8 cellular contexts compared by ENCODE assay signal in genomic region chr5:163437011-163437308, GRCh38. TPM values are rescaled to one million over a fixed set of nuclear protein-coding genes. Genes with fewer than 3 reads are reported as not detected.
DNase-seq lines count a peak whose midpoint lies in the region; ATAC-seq and TF ChIP-seq lines count a peak whose summit lies in the region.

No MANE protein-coding gene starts in this region.

- CTCF ChIA-PET in naive thymus-derived CD4-positive, alpha-beta T cell (lab: Charles Lee): interaction anchor here (0.7 kb wide), 1 partner anchor 23 kb away, joined by 3 read pairs; the partner anchor contains the start of genes HMMR and NUDCD2

- peaks cover 6% of the 10 kb centered on the region for H3K36me3 Mint-ChIP-seq in chondrocyte (ENCODE audit: low read depth)
- H3K36me3 Mint-ChIP-seq in naive thymus-derived CD4-positive, alpha-beta T cell: peaks cover 0 to 19% (median 1%) of the 10 kb centered on the region in 5 donors

- intact Hi-C loops in naive thymus-derived CD4-positive, alpha-beta T cell (cut with micrococcal nuclease): loop anchor here (1.0 kb wide), 3 partner anchors 23 to 68 kb away; partner anchors contain the start of genes HMMR (in 2 of the 2), MAT2B (in 2 of the 2) and NUDCD2 (in 2 of the 2)

- POLR2A ChIA-PET in naive thymus-derived CD4-positive, alpha-beta T cell (lab: Charles Lee): interaction anchor here (0.6 to 6.2 kb wide), 8 partner anchors 12 to 71 kb away, joined by 3 to 108 read pairs (median 6); partner anchors contain the start of genes HMMR, MAT2B and NUDCD2

- no peaks in the 10 kb centered on the region for H4K20me1 ChIP-seq in Karpas-422 (ENCODE audit: insufficient read depth, low read depth, low read length)

- peak overlapping the region; percentile 94 for H3K27ac Mint-ChIP-seq in chondrocyte (ENCODE audit: unreplicated experiment)
- H3K27ac Mint-ChIP-seq in naive thymus-derived CD4-positive, alpha-beta T cell: peak overlapping the region; percentile 79 to 99 (median 93)

- peaks cover 19% of the 10 kb centered on the region; the same call in 1 of the 2 replicates for H3K36me3 ChIP-seq in Karpas-422 (ENCODE audit: insufficient read depth, low read length)
- H3K36me3 ChIP-seq in naive thymus-derived CD4-positive, alpha-beta T cell (ENCODE audit: control insufficient read depth in 2 of 3, insufficient read depth in 3 of 3, low read length in 3 of 3): peaks cover 0 to 8% (median 0%) of the 10 kb centered on the region in 3 experiments

- H3K79me2 ChIP-seq in Karpas-422 (ENCODE audit: low read length): peaks cover 37% of the 10 kb centered on the region

- H3K9me2 ChIP-seq in Karpas-422 (replicated peaks; ENCODE audit: insufficient read depth, low read length): no peaks in the 10 kb centered on the region

- peak overlapping the region; percentile 96 for H2AFZ ChIP-seq in Karpas-422 (ENCODE audit: low read length)

- no peak for DNase-seq in AG09309 (ENCODE audit: low read depth)
- DNase-seq in Karpas-422: no peak
- DNase-seq in chondrocyte (ENCODE audit: low spot score): no peak
- no peak for DNase-seq in naive thymus-derived CD4-positive, alpha-beta T cell
- DNase-seq in NCI-H1694 (lab: John Stamatoyannopoulos, UW): no peak

- peaks cover 8% of the 10 kb centered on the region for H3K27me3 Mint-ChIP-seq in chondrocyte (ENCODE audit: low read depth)
- H3K27me3 Mint-ChIP-seq in naive thymus-derived CD4-positive, alpha-beta T cell: peaks cover 0 to 18% (median 4%) of the 10 kb centered on the region in 5 donors

- no peaks in the 10 kb centered on the region for H3K9me3 ChIP-seq in Karpas-422 (ENCODE audit: low read length)
- H3K9me3 ChIP-seq in naive thymus-derived CD4-positive, alpha-beta T cell (ENCODE audit: control insufficient read depth in 2 of 3, low read length in 3 of 3): no peaks in the 10 kb centered on the region

- peak overlapping the region; percentile 89 for H3K4me3 Mint-ChIP-seq in chondrocyte (ENCODE audit: unreplicated experiment)
- H3K4me3 Mint-ChIP-seq in naive thymus-derived CD4-positive, alpha-beta T cell: peak overlapping the region; percentile 86 to 97 (median 95)

- TF ChIP-seq CTCF in AG09309 (IDR thresholded peaks at IDR 0.05; ENCODE audit: control insufficient read depth, insufficient read depth, low read depth, low read length, missing control alignments): no peak
- no peak for TF ChIP-seq CTCF in chondrocyte (IDR thresholded peaks at IDR 0.05)

- H3K4me3 ChIP-seq in AG09309 (ENCODE audit: control insufficient read depth, low read depth, low read length) (peak overlapping the region; percentile 90), Karpas-422 (ENCODE audit: low read length) (peak overlapping the region; percentile 96)
- peak overlapping the region; percentile 84 for H3K4me3 ChIP-seq in naive thymus-derived CD4-positive, alpha-beta T cell (ENCODE audit: low read length)

- H3K27ac ChIP-seq in Karpas-422 (ENCODE audit: low read length): peak overlapping the region; percentile 22; the same call in 1 of the 2 replicates
- H3K27ac ChIP-seq in naive thymus-derived CD4-positive, alpha-beta T cell (ENCODE audit: low read depth, low read length): peak overlapping the region; percentile 96

- peak overlapping the region; percentile 82 for H3K4me2 ChIP-seq in Karpas-422 (ENCODE audit: low read depth, low read length, poor library complexity, severe bottlenecking)

- H3K9me3 Mint-ChIP-seq in chondrocyte (ENCODE audit: low read depth): no peaks in the 10 kb centered on the region
- H3K9me3 Mint-ChIP-seq in naive thymus-derived CD4-positive, alpha-beta T cell: no peaks in the 10 kb centered on the region

- H3K27me3 ChIP-seq in Karpas-422 (ENCODE audit: low read length): no peaks in the 10 kb centered on the region
- H3K27me3 ChIP-seq in naive thymus-derived CD4-positive, alpha-beta T cell (ENCODE audit: control insufficient read depth in 2 of 2, insufficient read depth in 2 of 2, low read length in 2 of 2): peaks cover 0 to 5% of the 10 kb centered on the region in 2 donors

- ATAC-seq in naive thymus-derived CD4-positive, alpha-beta T cell: no peak
- ATAC-seq in HG02588 (IDR thresholded peaks at IDR 0.05; ENCODE audit: unreplicated experiment): no peak
- ATAC-seq in HG03045 (IDR thresholded peaks at IDR 0.05; ENCODE audit: unreplicated experiment): no peak
- ATAC-seq in GM18867 (IDR thresholded peaks at IDR 0.05; ENCODE audit: unreplicated experiment): no peak

- H3K4me1 Mint-ChIP-seq in chondrocyte (ENCODE audit: low read depth): peaks cover 43% of the 10 kb centered on the region
- H3K4me1 Mint-ChIP-seq in naive thymus-derived CD4-positive, alpha-beta T cell: peaks cover 20 to 51% (median 47%) of the 10 kb centered on the region in 7 donors

- H3K4me1 ChIP-seq in Karpas-422 (ENCODE audit: low read length): peaks cover 26% of the 10 kb centered on the region
- H3K4me1 ChIP-seq in naive thymus-derived CD4-positive, alpha-beta T cell (ENCODE audit: control insufficient read depth in 2 of 2, insufficient read depth in 2 of 2, low read length in 2 of 2): peaks cover 24 to 28% of the 10 kb centered on the region in 2 donors

- H3K9ac ChIP-seq in Karpas-422 (ENCODE audit: low read length): peak overlapping the region; percentile 70

RNA-seq across cellular contexts. Expression of gene CCNG1, which starts 0.4 kb away (rescaled TPM):
- 109 and 270 TPM in 2 replicates for total RNA-seq in Karpas-422 (2014; rRNA removed; shearing (Covaris generic); ENCODE audit: low replicate concordance)
- total RNA-seq in chondrocyte: 70.5 to 90.6 TPM (median 80.0 TPM) in 3 replicates
- 100 to 1,000 TPM in 3 of 5 experiments, 10 to 100 TPM in 2; 86.0 to 150 (median 116) TPM for total RNA-seq in naive thymus-derived CD4-positive, alpha-beta T cell
- polyA plus RNA-seq in naive thymus-derived CD4-positive, alpha-beta T cell: 100 to 1,000 TPM; 143 to 154 TPM

RNA-seq across cellular contexts. Expression of gene NUDCD2, which starts 22.9 kb away (rescaled TPM):
- total RNA-seq in Karpas-422 (2014; rRNA removed; shearing (Covaris generic); ENCODE audit: low replicate concordance): 15.5 and 29.4 TPM in 2 replicates
- 24.6 to 27.1 TPM (median 27.0 TPM) in 3 replicates for total RNA-seq in chondrocyte
- total RNA-seq in naive thymus-derived CD4-positive, alpha-beta T cell: 10 to 100 TPM; 17.9 to 34.0 (median 27.1) TPM
- 10 to 100 TPM; 58.8 to 62.8 TPM for polyA plus RNA-seq in naive thymus-derived CD4-positive, alpha-beta T cell

RNA-seq across cellular contexts. Expression of gene HMMR, which starts 23.5 kb away (rescaled TPM):
- 37.6 and 80.5 TPM in 2 replicates for total RNA-seq in Karpas-422 (2014; rRNA removed; shearing (Covaris generic); ENCODE audit: low replicate concordance)
- 3.7 to 4.2 TPM (median 3.9 TPM) in 3 replicates for total RNA-seq in chondrocyte
- total RNA-seq in naive thymus-derived CD4-positive, alpha-beta T cell: 10 to 100 TPM in 1 of 5 experiments, under 1 TPM in 3, not detected in 1; 0.37 to 34.0 (median 0.55) TPM
- not detected for polyA plus RNA-seq in naive thymus-derived CD4-positive, alpha-beta T cell
